32 cellular contexts compared by ENCODE assay signal in genomic region chr13:103794526-103794925, GRCh38.
"Had no signal": no experiment of that assay in that cellular context is flagged by ENCODE, and none has a peak within 500 bp of the region (broad histone marks: within the 10 kb centered on the region; RNA-seq: fewer than 3 reads in every experiment).

No MANE protein-coding gene starts in this region.

- H3K27me3 Mint-ChIP-seq: central memory CD8-positive, alpha-beta T cell; dendritic cell treated with granulocyte-macrophage colony-stimulating factor and Interleukin-4, amounts not matched to agents 40 ng/mL and 50 ng/mL, for 4 days; naive B cell; natural killer cell treated with Interleukin-12 subunit alpha and Interleukin-12 subunit beta and Interleukin-15 and Interleukin-18, amount 100 ng/mL, for 72 hours; stimulated activated naive CD8-positive, alpha-beta T cell treated with anti-CD3 and anti-CD28 coated beads, Interleukin-15, amount 100 ng/mL, for 72 hours; type B pancreatic cell had no signal

- FAIRE-seq: bronchial epithelial cell, endothelial cell of umbilical vein, islet of Langerhans, urothelium cell line had no signal

- H3K4me3 ChIP-seq: colonic mucosa, esophagus muscularis mucosa, gastroesophageal sphincter, lower lobe of right lung, mucosa of descending colon, psoas muscle, right lobe of liver, smooth muscle cell, suprapubic skin, thyroid gland had no signal

- H3K36me3 Mint-ChIP-seq: naive B cell, type B pancreatic cell had no signal

- H3K27ac Mint-ChIP-seq: dendritic cell treated with granulocyte-macrophage colony-stimulating factor and Interleukin-4, amounts not matched to agents 40 ng/mL and 50 ng/mL, for 4 days; naive B cell; natural killer cell treated with Interleukin-12 subunit alpha and Interleukin-12 subunit beta and Interleukin-15 and Interleukin-18, amount 100 ng/mL, for 72 hours; stimulated activated naive CD8-positive, alpha-beta T cell treated with anti-CD3 and anti-CD28 coated beads, Interleukin-15, amount 100 ng/mL, for 72 hours; type B pancreatic cell had no signal

- H3K27ac ChIP-seq: colonic mucosa, esophagus muscularis mucosa, foreskin keratinocyte, gastroesophageal sphincter, lower lobe of right lung, psoas muscle, right lobe of liver, suprapubic skin, thyroid gland had no signal

- H3K9me3 Mint-ChIP-seq: dendritic cell treated with granulocyte-macrophage colony-stimulating factor and Interleukin-4, amounts not matched to agents 40 ng/mL and 50 ng/mL, for 4 days had no signal

- H3K4me3 Mint-ChIP-seq: central memory CD8-positive, alpha-beta T cell; dendritic cell treated with granulocyte-macrophage colony-stimulating factor and Interleukin-4, amounts not matched to agents 40 ng/mL and 50 ng/mL, for 4 days; naive B cell; natural killer cell treated with Interleukin-12 subunit alpha and Interleukin-12 subunit beta and Interleukin-15 and Interleukin-18, amount 100 ng/mL, for 72 hours; neural crest cell; stimulated activated naive CD8-positive, alpha-beta T cell treated with anti-CD3 and anti-CD28 coated beads, Interleukin-15, amount 100 ng/mL, for 72 hours; type B pancreatic cell had no signal

- H3K4me1 ChIP-seq: colonic mucosa, esophagus muscularis mucosa, foreskin keratinocyte, gastroesophageal sphincter, lower lobe of right lung, psoas muscle, right lobe of liver, suprapubic skin, thyroid gland had no signal

- H3K4me1 Mint-ChIP-seq: central memory CD8-positive, alpha-beta T cell; naive B cell; stimulated activated naive CD8-positive, alpha-beta T cell treated with anti-CD3 and anti-CD28 coated beads, Interleukin-15, amount 100 ng/mL, for 72 hours had no signal

- H3K9me3 ChIP-seq: colonic mucosa, esophagus muscularis mucosa, gastroesophageal sphincter, lower lobe of right lung, mucosa of descending colon, psoas muscle, right lobe of liver, suprapubic skin, thyroid gland had no signal

- H3K36me3 ChIP-seq: colonic mucosa, esophagus muscularis mucosa, gastroesophageal sphincter, lower lobe of right lung, right lobe of liver, suprapubic skin, thyroid gland had no signal

- DNase-seq: colonic mucosa; effector CD8-positive, alpha-beta T cell; foreskin keratinocyte; hypothalamus; left colon; left ventricle myocardium superior; lower lobe of right lung; mucosa of descending colon; naive B cell; posterior cingulate gyrus; psoas muscle; right lobe of liver; stimulated activated CD4-positive, alpha-beta T cell treated with anti-CD3 and anti-CD28 coated beads, Interleukin-12 subunit alpha, Interleukin-12 subunit beta, amount 100 ng/mL, for 4 hours; stimulated activated CD4-positive, alpha-beta T cell treated with anti-CD3 and anti-CD28 coated beads, Interleukin-1b, Interleukin-23, amount 100 ng/mL, for 48 hours; stimulated activated CD4-positive, alpha-beta T cell treated with anti-CD3 and anti-CD28 coated beads, Interleukin-4, amount 100 ng/mL, for 1 hour; stimulated activated CD8-positive, alpha-beta memory T cell treated with anti-CD3 and anti-CD28 coated beads, Interleukin-4, amount 100 ng/mL, for 48 hours; stimulated activated naive CD4-positive, alpha-beta T cell; stimulated activated naive CD8-positive, alpha-beta T cell treated with anti-CD3 and anti-CD28 coated beads, Interleukin-15, amount 100 ng/mL, for 72 hours; thyroid gland had no signal

- H3K27me3 ChIP-seq: colonic mucosa, esophagus muscularis mucosa, foreskin keratinocyte, gastroesophageal sphincter, right lobe of liver, suprapubic skin, thyroid gland had no signal

- H3K4me2 ChIP-seq: smooth muscle cell had no signal

- ATAC-seq: foreskin keratinocyte; gastroesophageal sphincter; left colon; left ventricle myocardium superior; lower lobe of right lung; mucosa of descending colon; natural killer cell treated with Interleukin-12 subunit alpha and Interleukin-12 subunit beta and Interleukin-15 and Interleukin-18, amount 100 ng/mL, for 72 hours; psoas muscle; right lobe of liver; stimulated activated naive CD8-positive, alpha-beta T cell treated with anti-CD3 and anti-CD28 coated beads, Interleukin-15, amount 100 ng/mL, for 72 hours had no signal
